ENCODE assay signal across 10 cellular contexts in the genomic region with DNA sequence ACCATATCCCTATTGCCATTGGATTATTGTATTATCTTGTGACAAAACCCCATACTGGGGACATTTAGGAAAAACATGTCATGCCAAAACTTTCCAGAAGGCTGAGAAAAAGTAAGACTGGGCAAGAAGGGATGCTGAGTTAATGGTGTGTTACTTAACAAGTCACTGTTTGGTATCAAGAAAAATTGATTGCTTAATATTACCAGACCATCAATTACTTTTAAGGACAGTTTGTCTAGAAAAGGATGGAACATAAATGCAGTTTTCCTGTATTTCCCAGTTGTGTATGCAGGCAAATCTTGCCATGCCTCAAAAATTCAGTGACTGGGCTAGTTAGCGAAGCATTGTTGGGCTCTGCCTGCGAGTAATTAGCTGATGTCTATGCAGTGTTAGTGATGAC.
"Had no signal": no experiment of that assay in that cellular context is flagged by ENCODE, and none has a peak within 500 bp of the region (broad histone marks: within the 10 kb centered on the region; RNA-seq: fewer than 3 reads in every experiment).

No MANE protein-coding gene starts in this region.

- H3K27ac Mint-ChIP-seq: GM23338, H9 had no signal

- H3K9me3 Mint-ChIP-seq: HFFc6 had no signal

- ATAC-seq: GM23338, HCT116 had no signal

- H3K27ac ChIP-seq: GM23248 had no signal

- H3K9ac ChIP-seq: GM23248 had no signal

- DNase-seq: GM23248, GOT3, H7, H9, HCEC 1CT, HFFc6 had no signal

- H3K4me1 ChIP-seq: HAP-1 had no signal

- H3K4me2 ChIP-seq: GM23338 had no signal

- FAIRE-seq: H1 had no signal

- H3K4me3 ChIP-seq: GM23248, GM23338, HAP-1 had no signal

- H2AFZ ChIP-seq: GM23338 had no signal

- H3K4me1 Mint-ChIP-seq: GM23338, H9 had no signal

- H3K36me3 ChIP-seq: HAP-1 had no signal

- H3K4me3 Mint-ChIP-seq: GM23338, H9, HFFc6 had no signal
